In the genomic region with DNA sequence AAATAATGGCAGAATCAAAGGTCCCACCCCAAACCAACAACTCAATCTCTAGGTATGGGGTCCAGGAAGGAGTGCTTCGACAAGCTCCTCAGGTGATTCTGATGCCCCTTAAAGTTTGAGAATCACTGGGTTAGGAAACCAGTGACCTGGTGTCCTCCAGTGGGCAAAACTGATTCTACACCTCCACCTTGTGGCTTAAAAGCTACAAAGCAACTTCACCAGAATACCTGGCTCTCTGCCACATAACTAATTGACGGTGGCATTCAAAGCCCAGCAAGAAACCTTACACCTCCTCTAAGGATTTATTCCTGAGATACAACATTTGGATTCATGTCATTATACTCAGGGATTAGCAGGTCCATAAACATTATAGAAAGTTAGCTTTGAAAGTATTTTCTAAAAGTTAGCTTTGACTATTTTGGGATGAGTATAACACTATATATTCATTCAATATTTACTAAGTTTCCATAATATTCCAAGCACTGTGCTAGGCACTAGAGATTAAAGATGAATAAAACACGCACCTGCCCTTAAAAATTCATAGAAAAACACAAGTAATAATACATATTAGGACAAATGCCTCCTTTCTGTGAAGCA, we compare ENCODE assay signal across 1 cellular context.
TF ChIP-seq lines count a peak whose summit lies in the region.

No MANE protein-coding gene starts in this region.

TF ChIP-seq in HepG2, 621 proteins besides CTCF, POLR2A, EP300 and RAD21 (continued from another document):
- TF ChIP-seq GPN1 (CRISPR knock-in tag; IDR thresholded peaks at IDR 0.05; ENCODE audit: borderline replicate concordance) (no peak), ATAD3A (CRISPR knock-in tag; IDR thresholded peaks at IDR 0.05) (no peak), WIZ (CRISPR knock-in tag; IDR thresholded peaks at IDR 0.05) (no peak), SMC3 (IDR thresholded peaks at IDR 0.05; ENCODE audit: low read length) (peak; percentile 90), SP4 (CRISPR knock-in tag; IDR thresholded peaks at IDR 0.05) (no peak), NR2C2 (CRISPR knock-in tag; IDR thresholded peaks at IDR 0.05; ENCODE audit: borderline replicate concordance) (no peak), BORCS8-MEF2B (CRISPR knock-in tag; IDR thresholded peaks at IDR 0.05) (no peak), ZNF879 (CRISPR knock-in tag; IDR thresholded peaks at IDR 0.05) (no peak), MXI1 (IDR thresholded peaks at IDR 0.05; ENCODE audit: borderline replicate concordance, low read depth, low read length) (no peak), HOXA5 (CRISPR knock-in tag; IDR thresholded peaks at IDR 0.05) (no peak), ZNF547 (CRISPR knock-in tag; IDR thresholded peaks at IDR 0.05) (no peak), GATAD2A (CRISPR knock-in tag; IDR thresholded peaks at IDR 0.05) (0 out of 2 replicates have a peak, but pooled peaks have one; percentile 22), MIXL1 (CRISPR knock-in tag; IDR thresholded peaks at IDR 0.05) (peak; percentile 76), ARNTL (CRISPR knock-in tag; IDR thresholded peaks at IDR 0.05) (no peak), HDAC1 (CRISPR knock-in tag; IDR thresholded peaks at IDR 0.05) (no peak), CREB1 (IDR thresholded peaks at IDR 0.05) (no peak), CREB1 (CRISPR knock-in tag; IDR thresholded peaks at IDR 0.05) (no peak), STAG1 (CRISPR knock-in tag; IDR thresholded peaks at IDR 0.05) (peak; percentile 91), IRF2 (CRISPR knock-in tag; IDR thresholded peaks at IDR 0.05) (0 out of 2 replicates have a peak, but pooled peaks have one; percentile 32), JUN (CRISPR knock-in tag; IDR thresholded peaks at IDR 0.05) (no peak), RBM22 (optimal IDR thresholded peaks at IDR 0.05; ENCODE audit: low read length) (no peak), AGO1 (IDR thresholded peaks at IDR 0.05; ENCODE audit: low read depth, low read length, poor library complexity, severe bottlenecking) (no peak), RFXAP (CRISPR knock-in tag; IDR thresholded peaks at IDR 0.05; ENCODE audit: borderline replicate concordance) (no peak), RXRB (CRISPR knock-in tag; IDR thresholded peaks at IDR 0.05; ENCODE audit: borderline replicate concordance) (peak; percentile 18; the same call in 1 of the 2 replicates), TAF1 (CRISPR knock-in tag; IDR thresholded peaks at IDR 0.05) (no peak), SAP130 (CRISPR knock-in tag; IDR thresholded peaks at IDR 0.05; ENCODE audit: low read depth) (0 out of 2 replicates have a peak, but pooled peaks have one; percentile 16), ZNF337 (CRISPR knock-in tag; IDR thresholded peaks at IDR 0.05; ENCODE audit: borderline replicate concordance, low read depth) (no peak), ZNF737 (CRISPR knock-in tag; IDR thresholded peaks at IDR 0.05; ENCODE audit: borderline replicate concordance) (no peak)
- TF ChIP-seq, protein P1, sequence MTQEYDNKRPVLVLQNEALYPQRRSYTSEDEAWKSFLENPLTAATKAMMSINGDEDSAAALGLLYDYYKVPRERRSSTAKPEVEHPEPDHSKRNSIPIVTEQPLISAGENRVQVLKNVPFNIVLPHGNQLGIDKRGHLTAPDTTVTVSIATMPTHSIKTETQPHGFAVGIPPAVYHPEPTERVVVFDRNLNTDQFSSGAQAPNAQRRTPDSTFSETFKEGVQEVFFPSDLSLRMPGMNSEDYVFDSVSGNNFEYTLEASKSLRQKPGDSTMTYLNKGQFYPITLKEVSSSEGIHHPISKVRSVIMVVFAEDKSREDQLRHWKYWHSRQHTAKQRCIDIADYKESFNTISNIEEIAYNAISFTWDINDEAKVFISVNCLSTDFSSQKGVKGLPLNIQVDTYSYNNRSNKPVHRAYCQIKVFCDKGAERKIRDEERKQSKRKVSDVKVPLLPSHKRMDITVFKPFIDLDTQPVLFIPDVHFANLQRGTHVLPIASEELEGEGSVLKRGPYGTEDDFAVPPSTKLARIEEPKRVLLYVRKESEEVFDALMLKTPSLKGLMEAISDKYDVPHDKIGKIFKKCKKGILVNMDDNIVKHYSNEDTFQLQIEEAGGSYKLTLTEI (CRISPR knock-in tag; conservative IDR thresholded peaks at IDR 0.05): no peak
- TF ChIP-seq, protein P2, sequence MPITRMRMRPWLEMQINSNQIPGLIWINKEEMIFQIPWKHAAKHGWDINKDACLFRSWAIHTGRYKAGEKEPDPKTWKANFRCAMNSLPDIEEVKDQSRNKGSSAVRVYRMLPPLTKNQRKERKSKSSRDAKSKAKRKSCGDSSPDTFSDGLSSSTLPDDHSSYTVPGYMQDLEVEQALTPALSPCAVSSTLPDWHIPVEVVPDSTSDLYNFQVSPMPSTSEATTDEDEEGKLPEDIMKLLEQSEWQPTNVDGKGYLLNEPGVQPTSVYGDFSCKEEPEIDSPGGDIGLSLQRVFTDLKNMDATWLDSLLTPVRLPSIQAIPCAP (CRISPR knock-in tag; IDR thresholded peaks at IDR 0.05; ENCODE audit: low read depth): no peak
- TF ChIP-seq, protein P3, sequence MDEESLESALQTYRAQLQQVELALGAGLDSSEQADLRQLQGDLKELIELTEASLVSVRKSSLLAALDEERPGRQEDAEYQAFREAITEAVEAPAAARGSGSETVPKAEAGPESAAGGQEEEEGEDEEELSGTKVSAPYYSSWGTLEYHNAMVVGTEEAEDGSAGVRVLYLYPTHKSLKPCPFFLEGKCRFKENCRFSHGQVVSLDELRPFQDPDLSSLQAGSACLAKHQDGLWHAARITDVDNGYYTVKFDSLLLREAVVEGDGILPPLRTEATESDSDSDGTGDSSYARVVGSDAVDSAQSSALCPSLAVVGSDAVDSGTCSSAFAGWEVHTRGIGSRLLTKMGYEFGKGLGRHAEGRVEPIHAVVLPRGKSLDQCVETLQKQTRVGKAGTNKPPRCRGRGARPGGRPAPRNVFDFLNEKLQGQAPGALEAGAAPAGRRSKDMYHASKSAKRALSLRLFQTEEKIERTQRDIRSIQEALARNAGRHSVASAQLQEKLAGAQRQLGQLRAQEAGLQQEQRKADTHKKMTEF (CRISPR knock-in tag; IDR thresholded peaks at IDR 0.05): 0 out of 2 replicates have a peak, but pooled peaks have one; percentile 16
- TF ChIP-seq, protein P4, sequence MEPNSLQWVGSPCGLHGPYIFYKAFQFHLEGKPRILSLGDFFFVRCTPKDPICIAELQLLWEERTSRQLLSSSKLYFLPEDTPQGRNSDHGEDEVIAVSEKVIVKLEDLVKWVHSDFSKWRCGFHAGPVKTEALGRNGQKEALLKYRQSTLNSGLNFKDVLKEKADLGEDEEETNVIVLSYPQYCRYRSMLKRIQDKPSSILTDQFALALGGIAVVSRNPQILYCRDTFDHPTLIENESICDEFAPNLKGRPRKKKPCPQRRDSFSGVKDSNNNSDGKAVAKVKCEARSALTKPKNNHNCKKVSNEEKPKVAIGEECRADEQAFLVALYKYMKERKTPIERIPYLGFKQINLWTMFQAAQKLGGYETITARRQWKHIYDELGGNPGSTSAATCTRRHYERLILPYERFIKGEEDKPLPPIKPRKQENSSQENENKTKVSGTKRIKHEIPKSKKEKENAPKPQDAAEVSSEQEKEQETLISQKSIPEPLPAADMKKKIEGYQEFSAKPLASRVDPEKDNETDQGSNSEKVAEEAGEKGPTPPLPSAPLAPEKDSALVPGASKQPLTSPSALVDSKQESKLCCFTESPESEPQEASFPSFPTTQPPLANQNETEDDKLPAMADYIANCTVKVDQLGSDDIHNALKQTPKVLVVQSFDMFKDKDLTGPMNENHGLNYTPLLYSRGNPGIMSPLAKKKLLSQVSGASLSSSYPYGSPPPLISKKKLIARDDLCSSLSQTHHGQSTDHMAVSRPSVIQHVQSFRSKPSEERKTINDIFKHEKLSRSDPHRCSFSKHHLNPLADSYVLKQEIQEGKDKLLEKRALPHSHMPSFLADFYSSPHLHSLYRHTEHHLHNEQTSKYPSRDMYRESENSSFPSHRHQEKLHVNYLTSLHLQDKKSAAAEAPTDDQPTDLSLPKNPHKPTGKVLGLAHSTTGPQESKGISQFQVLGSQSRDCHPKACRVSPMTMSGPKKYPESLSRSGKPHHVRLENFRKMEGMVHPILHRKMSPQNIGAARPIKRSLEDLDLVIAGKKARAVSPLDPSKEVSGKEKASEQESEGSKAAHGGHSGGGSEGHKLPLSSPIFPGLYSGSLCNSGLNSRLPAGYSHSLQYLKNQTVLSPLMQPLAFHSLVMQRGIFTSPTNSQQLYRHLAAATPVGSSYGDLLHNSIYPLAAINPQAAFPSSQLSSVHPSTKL (CRISPR knock-in tag; IDR thresholded peaks at IDR 0.05): 0 out of 2 replicates have a peak, but pooled peaks have one; percentile 21
- TF ChIP-seq, protein P5, sequence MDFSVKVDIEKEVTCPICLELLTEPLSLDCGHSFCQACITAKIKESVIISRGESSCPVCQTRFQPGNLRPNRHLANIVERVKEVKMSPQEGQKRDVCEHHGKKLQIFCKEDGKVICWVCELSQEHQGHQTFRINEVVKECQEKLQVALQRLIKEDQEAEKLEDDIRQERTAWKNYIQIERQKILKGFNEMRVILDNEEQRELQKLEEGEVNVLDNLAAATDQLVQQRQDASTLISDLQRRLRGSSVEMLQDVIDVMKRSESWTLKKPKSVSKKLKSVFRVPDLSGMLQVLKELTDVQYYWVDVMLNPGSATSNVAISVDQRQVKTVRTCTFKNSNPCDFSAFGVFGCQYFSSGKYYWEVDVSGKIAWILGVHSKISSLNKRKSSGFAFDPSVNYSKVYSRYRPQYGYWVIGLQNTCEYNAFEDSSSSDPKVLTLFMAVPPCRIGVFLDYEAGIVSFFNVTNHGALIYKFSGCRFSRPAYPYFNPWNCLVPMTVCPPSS (IDR thresholded peaks at IDR 0.05): no peak
- TF ChIP-seq, protein P6, sequence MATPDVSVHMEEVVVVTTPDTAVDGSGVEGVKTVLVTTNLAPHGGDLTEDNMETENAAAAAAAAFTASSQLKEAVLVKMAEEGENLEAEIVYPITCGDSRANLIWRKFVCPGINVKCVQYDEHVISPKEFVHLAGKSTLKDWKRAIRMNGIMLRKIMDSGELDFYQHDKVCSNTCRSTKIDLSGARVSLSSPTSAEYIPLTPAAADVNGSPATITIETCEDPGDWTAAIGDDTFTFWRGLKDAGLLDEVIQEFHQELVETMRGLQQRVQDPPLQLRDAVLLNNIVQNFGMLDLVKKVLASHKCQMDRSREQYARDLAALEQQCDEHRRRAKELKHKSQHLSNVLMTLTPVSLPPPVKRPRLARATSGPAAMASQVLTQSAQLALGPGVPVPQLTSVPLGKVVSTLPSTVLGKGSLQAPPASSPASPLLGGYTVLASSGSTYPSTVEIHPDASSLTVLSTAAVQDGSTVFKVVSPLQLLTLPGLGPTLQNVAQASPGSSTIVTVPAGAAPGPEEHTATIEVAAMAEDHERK (CRISPR knock-in tag; IDR thresholded peaks at IDR 0.05; ENCODE audit: low read depth): no peak
- TF ChIP-seq, protein P7, sequence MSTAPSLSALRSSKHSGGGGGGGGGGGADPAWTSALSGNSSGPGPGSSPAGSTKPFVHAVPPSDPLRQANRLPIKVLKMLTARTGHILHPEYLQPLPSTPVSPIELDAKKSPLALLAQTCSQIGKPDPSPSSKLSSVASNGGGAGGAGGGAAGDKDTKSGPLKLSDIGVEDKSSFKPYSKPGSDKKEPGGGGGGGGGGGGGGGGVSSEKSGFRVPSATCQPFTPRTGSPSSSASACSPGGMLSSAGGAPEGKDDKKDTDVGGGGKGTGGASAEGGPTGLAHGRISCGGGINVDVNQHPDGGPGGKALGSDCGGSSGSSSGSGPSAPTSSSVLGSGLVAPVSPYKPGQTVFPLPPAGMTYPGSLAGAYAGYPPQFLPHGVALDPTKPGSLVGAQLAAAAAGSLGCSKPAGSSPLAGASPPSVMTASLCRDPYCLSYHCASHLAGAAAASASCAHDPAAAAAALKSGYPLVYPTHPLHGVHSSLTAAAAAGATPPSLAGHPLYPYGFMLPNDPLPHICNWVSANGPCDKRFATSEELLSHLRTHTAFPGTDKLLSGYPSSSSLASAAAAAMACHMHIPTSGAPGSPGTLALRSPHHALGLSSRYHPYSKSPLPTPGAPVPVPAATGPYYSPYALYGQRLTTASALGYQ (CRISPR knock-in tag; IDR thresholded peaks at IDR 0.05): no peak
- TF ChIP-seq, protein P8, sequence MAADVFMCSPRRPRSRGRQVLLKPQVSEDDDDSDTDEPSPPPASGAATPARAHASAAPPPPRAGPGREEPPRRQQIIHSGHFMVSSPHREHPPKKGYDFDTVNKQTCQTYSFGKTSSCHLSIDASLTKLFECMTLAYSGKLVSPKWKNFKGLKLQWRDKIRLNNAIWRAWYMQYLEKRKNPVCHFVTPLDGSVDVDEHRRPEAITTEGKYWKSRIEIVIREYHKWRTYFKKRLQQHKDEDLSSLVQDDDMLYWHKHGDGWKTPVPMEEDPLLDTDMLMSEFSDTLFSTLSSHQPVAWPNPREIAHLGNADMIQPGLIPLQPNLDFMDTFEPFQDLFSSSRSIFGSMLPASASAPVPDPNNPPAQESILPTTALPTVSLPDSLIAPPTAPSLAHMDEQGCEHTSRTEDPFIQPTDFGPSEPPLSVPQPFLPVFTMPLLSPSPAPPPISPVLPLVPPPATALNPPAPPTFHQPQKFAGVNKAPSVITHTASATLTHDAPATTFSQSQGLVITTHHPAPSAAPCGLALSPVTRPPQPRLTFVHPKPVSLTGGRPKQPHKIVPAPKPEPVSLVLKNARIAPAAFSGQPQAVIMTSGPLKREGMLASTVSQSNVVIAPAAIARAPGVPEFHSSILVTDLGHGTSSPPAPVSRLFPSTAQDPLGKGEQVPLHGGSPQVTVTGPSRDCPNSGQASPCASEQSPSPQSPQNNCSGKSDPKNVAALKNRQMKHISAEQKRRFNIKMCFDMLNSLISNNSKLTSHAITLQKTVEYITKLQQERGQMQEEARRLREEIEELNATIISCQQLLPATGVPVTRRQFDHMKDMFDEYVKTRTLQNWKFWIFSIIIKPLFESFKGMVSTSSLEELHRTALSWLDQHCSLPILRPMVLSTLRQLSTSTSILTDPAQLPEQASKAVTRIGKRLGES (CRISPR knock-in tag; IDR thresholded peaks at IDR 0.05; ENCODE audit: borderline replicate concordance): no peak
- TF ChIP-seq, protein P9, sequence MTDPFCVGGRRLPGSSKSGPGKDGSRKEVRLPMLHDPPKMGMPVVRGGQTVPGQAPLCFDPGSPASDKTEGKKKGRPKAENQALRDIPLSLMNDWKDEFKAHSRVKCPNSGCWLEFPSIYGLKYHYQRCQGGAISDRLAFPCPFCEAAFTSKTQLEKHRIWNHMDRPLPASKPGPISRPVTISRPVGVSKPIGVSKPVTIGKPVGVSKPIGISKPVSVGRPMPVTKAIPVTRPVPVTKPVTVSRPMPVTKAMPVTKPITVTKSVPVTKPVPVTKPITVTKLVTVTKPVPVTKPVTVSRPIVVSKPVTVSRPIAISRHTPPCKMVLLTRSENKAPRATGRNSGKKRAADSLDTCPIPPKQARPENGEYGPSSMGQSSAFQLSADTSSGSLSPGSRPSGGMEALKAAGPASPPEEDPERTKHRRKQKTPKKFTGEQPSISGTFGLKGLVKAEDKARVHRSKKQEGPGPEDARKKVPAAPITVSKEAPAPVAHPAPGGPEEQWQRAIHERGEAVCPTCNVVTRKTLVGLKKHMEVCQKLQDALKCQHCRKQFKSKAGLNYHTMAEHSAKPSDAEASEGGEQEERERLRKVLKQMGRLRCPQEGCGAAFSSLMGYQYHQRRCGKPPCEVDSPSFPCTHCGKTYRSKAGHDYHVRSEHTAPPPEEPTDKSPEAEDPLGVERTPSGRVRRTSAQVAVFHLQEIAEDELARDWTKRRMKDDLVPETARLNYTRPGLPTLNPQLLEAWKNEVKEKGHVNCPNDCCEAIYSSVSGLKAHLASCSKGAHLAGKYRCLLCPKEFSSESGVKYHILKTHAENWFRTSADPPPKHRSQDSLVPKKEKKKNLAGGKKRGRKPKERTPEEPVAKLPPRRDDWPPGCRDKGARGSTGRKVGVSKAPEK (CRISPR knock-in tag; IDR thresholded peaks at IDR 0.05; ENCODE audit: borderline replicate concordance): no peak
